1 cellular context compared by ENCODE assay signal in the genomic region with DNA sequence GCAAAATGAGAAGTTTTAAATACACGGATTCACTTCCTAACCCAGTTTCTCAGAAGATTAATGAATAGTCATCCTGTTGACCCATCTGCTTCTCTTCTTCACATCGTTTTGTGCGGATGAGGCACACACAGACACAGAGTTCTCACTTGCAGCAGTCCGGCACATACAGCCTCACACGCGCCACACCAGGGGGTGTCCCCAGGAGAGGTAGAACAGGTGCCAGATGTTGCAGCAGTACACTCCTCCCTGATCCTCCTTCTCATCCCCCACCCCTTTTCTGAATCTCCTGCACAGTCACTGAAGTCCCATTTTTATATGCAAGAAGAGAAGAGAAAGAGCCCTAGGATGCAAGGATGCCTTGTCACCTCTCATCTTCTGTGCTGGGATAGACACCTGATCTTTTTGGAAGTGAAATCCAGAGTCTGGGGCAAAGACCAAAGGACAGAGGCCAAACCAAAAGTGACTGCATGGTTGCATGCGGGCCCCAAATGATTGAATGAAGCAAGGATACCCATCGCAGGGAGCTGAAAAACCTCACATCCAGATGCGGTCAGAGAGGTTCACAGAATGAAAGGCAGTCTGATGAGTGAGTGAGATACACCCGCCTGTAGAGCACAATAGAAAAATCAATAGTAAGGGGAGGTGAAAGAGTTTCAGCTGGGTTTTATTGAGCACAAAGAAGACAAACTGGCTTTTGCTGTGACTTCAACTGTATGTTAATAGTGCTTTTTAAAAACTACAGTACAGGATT.
TF ChIP-seq lines count a peak whose summit lies in the region.

No MANE protein-coding gene starts in this region.

TF ChIP-seq in SK-N-SH, 30 proteins besides CTCF, POLR2A, EP300 and RAD21 (continued from another document):
- no peak for TF ChIP-seq USF1 (IDR thresholded peaks at IDR 0.05; ENCODE audit: borderline replicate concordance, low read depth)
- no peak for TF ChIP-seq YY1 (IDR thresholded peaks at IDR 0.05; ENCODE audit: low read depth)
- TF ChIP-seq GATA2 (CRISPR knock-in tag; IDR thresholded peaks at IDR 0.05), result no peak
- no peak for TF ChIP-seq SMC3 (IDR thresholded peaks at IDR 0.05; ENCODE audit: low read depth, low read length)
- no peak for TF ChIP-seq RFX5 (IDR thresholded peaks at IDR 0.05; ENCODE audit: low read length)
- no peak for TF ChIP-seq FOSL2 (IDR thresholded peaks at IDR 0.05; ENCODE audit: borderline replicate concordance, low read depth)
- TF ChIP-seq RCOR1 (IDR thresholded peaks at IDR 0.05; ENCODE audit: low read length), result no peak
- no peak for TF ChIP-seq TCF12 (IDR thresholded peaks at IDR 0.05)
- TF ChIP-seq EZH2phosphoT487 (IDR thresholded peaks at IDR 0.05; ENCODE audit: borderline replicate concordance, low read depth), result no peak
- no peak for TF ChIP-seq JUND (IDR thresholded peaks at IDR 0.05)
- no peak for TF ChIP-seq GABPA (IDR thresholded peaks at IDR 0.05; ENCODE audit: low read depth)
- no peak for TF ChIP-seq USF2 (IDR thresholded peaks at IDR 0.05; ENCODE audit: borderline replicate concordance, low read depth, low read length)
- no peak for TF ChIP-seq NRF1 (IDR thresholded peaks at IDR 0.05; ENCODE audit: low read depth, low read length)
